Comparison of ENCODE assay signal across 1 cellular context in the genomic region with DNA sequence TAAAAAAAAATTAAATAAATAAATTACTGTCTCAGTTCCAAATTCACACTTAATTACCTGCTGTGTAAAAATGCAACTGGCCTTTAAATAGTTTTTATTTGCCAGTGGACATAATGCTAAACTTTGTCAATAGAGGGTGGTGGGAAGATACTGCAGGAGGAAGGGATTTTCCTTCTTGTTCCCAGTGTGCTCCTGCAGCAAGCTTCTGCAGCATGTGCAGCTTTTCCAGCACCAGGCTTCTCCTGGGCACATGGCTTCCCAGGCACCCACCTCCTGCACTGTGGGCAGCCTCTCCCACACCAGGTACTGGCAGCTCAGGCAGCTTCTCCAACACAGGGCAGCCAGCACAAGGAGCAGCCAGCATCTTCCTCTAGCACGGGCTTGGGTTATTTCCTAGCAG.
TF ChIP-seq lines count a peak whose summit lies in the region.

No MANE protein-coding gene starts in this region.

TF ChIP-seq in H1, 55 proteins besides CTCF, POLR2A, EP300 and RAD21:
- TF ChIP-seq KDM5A (IDR thresholded peaks at IDR 0.05; ENCODE audit: low read length) (no peak), CREB1 (IDR thresholded peaks at IDR 0.05) (no peak)
